In the genomic region with DNA sequence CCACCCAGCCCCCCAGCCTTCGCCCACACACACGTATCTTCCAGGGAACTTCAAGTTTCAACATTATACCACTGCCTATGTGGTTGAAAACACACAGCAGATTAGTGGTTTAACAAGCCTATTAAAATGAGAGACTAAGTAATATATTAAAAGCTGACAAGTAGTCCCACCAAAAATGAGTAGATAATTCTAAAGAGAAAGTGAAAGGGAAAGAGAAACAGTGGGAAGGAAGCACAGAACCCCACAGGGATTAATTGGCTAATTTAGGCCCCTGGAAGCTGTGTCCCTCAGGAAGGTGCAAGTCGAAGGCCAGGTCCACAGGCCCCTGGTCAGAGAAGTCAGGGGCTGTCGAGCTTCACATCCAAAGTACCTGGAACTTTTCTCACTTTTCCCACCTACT, we compare ENCODE assay signal across 18 cellular contexts.
DNase-seq lines count a peak whose midpoint lies in the region; ATAC-seq, FAIRE-seq and TF ChIP-seq lines count a peak whose summit lies in the region.
"Had no signal": no experiment of that assay in that cellular context is flagged by ENCODE, and none has a peak within 500 bp of the region (broad histone marks: within the 10 kb centered on the region; RNA-seq: fewer than 3 reads in every experiment).

No MANE protein-coding gene starts in this region.

- H3K9me3 ChIP-seq in neuronal stem cell (replicated peaks in 1 of 2; ENCODE audit: control insufficient read depth in 2 of 2, insufficient read depth in 1 of 2, low read depth in 1 of 2, low read length in 2 of 2) = no peaks in the 10 kb centered on the region
- H3K9me3 ChIP-seq: tibial nerve had no signal

- no peak overlapping the region for H3K14ac ChIP-seq in neuronal stem cell (ENCODE audit: low read length)

- DNase-seq in HEK293T (ENCODE audit: extremely low spot score) (no peak), neuronal stem cell (ENCODE audit: low spot score) (no peak), GM10266 (ENCODE audit: extremely low spot score) (no peak), NCI-H2081 treated with DMSO at 0.1 percent for 48 hours (lab: John Stamatoyannopoulos, UW) (no peak)
- no peak for DNase-seq in stimulated activated naive CD4-positive, alpha-beta T cell (lab: John Stamatoyannopoulos, UW)
- DNase-seq: activated CD8-positive, alpha-beta memory T cell treated with anti-CD3 and anti-CD28 coated beads, Interleukin-2, amount 50 U/mL, for 4 hours; erythroblast; foreskin melanocyte; HFFc6; hippocampal formation; left ventricle myocardium superior; NCI-H1417; NCI-H510A had no signal

- H3K18ac ChIP-seq in neuronal stem cell (ENCODE audit: low read length) = no peak overlapping the region

- H3K4ac ChIP-seq in neuronal stem cell (ENCODE audit: low read length) = no peak overlapping the region

- WGBS in neuronal stem cell (ENCODE audit: extremely low coverage in 2 of 2, insufficient read length in 2 of 2, insufficient replicate concordance in 1 of 2), 2 donors = no CpG with 5 or more reads among the region's 4 CpGs

- H3K9ac ChIP-seq in neuronal stem cell (ENCODE audit: low read depth, low read length, poor library complexity) = no peak overlapping the region

- H2BK12ac ChIP-seq in neuronal stem cell (ENCODE audit: low read length) = no peak overlapping the region

- H3K27ac ChIP-seq in neuronal stem cell (replicated peaks; ENCODE audit: low read length) = no peak overlapping the region
- H3K27ac ChIP-seq: tibial nerve had no signal

- no peak overlapping the region for H2AFZ ChIP-seq in neuronal stem cell (ENCODE audit: low read length)

- no peak for ATAC-seq in HG03039 (IDR thresholded peaks at IDR 0.05; ENCODE audit: unreplicated experiment)
- ATAC-seq: left ventricle myocardium superior had no signal

- H3K4me1 ChIP-seq in neuronal stem cell (ENCODE audit: control insufficient read depth in 2 of 2, insufficient read depth in 1 of 2, low read depth in 1 of 2, low read length in 2 of 2) = peaks cover 9 to 11% of the 10 kb centered on the region in 2 donors

- TF ChIP-seq CTCF in WI38 (IDR thresholded peaks at IDR 0.05; ENCODE audit: low read depth, low read length) (no peak), GM10266 (IDR thresholded peaks at IDR 0.05; ENCODE audit: control insufficient read depth, insufficient read depth, low read depth, missing control alignments) (no peak)

- H3K4me3 ChIP-seq in WI38 (ENCODE audit: low read depth, low read length) = peak overlapping the region; percentile 8; the same call in 1 of the 2 replicates
- no peak overlapping the region for H3K4me3 ChIP-seq in neuronal stem cell (ENCODE audit: low read length in 2 of 2)
- H3K4me3 ChIP-seq: skin epidermis, tibial nerve had no signal

- H3K27me3 ChIP-seq in neuronal stem cell (ENCODE audit: control insufficient read depth in 3 of 3, insufficient read depth in 3 of 3, low read depth in 1 of 3, low read length in 3 of 3) = no peaks in the 10 kb centered on the region
- H3K27me3 ChIP-seq: tibial nerve had no signal

- FAIRE-seq in G401.6 (lab: Jason Lieb, UNC) = peak; percentile 54

- no peak overlapping the region for H4K8ac ChIP-seq in neuronal stem cell (ENCODE audit: low read depth, low read length)

- no peak overlapping the region for H2BK120ac ChIP-seq in neuronal stem cell (ENCODE audit: low read depth, low read length)

- CTCF ChIA-PET in HEK293T (lab: Yijun Ruan, JAX) = no interaction called here

- H2BK15ac ChIP-seq in neuronal stem cell (ENCODE audit: low read length) = no peak overlapping the region

- POLR2A ChIA-PET in HEK293T (lab: Yijun Ruan, JAX) = no interaction called here

- no peak overlapping the region for H3K4me2 ChIP-seq in neuronal stem cell (ENCODE audit: insufficient read depth, low read length, poor library complexity, severe bottlenecking)

- no peaks in the 10 kb centered on the region for H3K79me1 ChIP-seq in neuronal stem cell (ENCODE audit: low read depth, low read length)

- peak overlapping the region; percentile 1 for H2AK5ac ChIP-seq in neuronal stem cell (ENCODE audit: low read depth, low read length)

- no peak overlapping the region for H2BK5ac ChIP-seq in neuronal stem cell (ENCODE audit: low read length)

- H3K36me3 ChIP-seq in neuronal stem cell (replicated peaks in 1 of 2; ENCODE audit: control insufficient read depth in 2 of 2, insufficient read depth in 2 of 2, low read length in 2 of 2) = no peaks in the 10 kb centered on the region
- H3K36me3 ChIP-seq: tibial nerve had no signal

- no peak overlapping the region for H3K23ac ChIP-seq in neuronal stem cell (ENCODE audit: low read depth, low read length, poor library complexity)

- no peak overlapping the region for H4K91ac ChIP-seq in neuronal stem cell (ENCODE audit: low read depth, low read length, poor library complexity)

TF ChIP-seq in HEK293T, 16 proteins besides CTCF, POLR2A, EP300 and RAD21:
- no peak for TF ChIP-seq FOXA1 (IDR thresholded peaks at IDR 0.05)
- TF ChIP-seq, protein P1, sequence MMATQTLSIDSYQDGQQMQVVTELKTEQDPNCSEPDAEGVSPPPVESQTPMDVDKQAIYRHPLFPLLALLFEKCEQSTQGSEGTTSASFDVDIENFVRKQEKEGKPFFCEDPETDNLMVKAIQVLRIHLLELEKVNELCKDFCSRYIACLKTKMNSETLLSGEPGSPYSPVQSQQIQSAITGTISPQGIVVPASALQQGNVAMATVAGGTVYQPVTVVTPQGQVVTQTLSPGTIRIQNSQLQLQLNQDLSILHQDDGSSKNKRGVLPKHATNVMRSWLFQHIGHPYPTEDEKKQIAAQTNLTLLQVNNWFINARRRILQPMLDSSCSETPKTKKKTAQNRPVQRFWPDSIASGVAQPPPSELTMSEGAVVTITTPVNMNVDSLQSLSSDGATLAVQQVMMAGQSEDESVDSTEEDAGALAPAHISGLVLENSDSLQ (IDR thresholded peaks at IDR 0.05) = peak; percentile 27; the same call in 1 of the 2 replicates
